8 cellular contexts compared by ENCODE assay signal in genomic region chr9:125758986-125759811, GRCh38. TPM values are rescaled to one million over a fixed set of nuclear protein-coding genes. Genes with fewer than 3 reads are reported as not detected.
DNase-seq lines count a peak whose midpoint lies in the region; ATAC-seq and TF ChIP-seq lines count a peak whose summit lies in the region.

No MANE protein-coding gene starts in this region.

- no peaks in the 10 kb centered on the region for H3K36me3 ChIP-seq in GM23338 (ENCODE audit: insufficient read depth)
- H3K36me3 ChIP-seq in cardiac muscle cell = no peaks in the 10 kb centered on the region
- H3K36me3 ChIP-seq in smooth muscle cell (ENCODE audit: low read depth) = no peaks in the 10 kb centered on the region

- H3K9me3 ChIP-seq in cardiac muscle cell (ENCODE audit: low read depth) (no peaks in the 10 kb centered on the region), smooth muscle cell (replicated peaks; ENCODE audit: low read depth) (no peaks in the 10 kb centered on the region)

- H3K4me3 Mint-ChIP-seq in GM23338 = peak overlapping the region; percentile 61

- H3K27ac ChIP-seq in GM23338 (ENCODE audit: low read depth) (peak overlapping the region; percentile 83), cardiac muscle cell (peak overlapping the region; percentile 80), smooth muscle cell (ENCODE audit: low read depth) (no peak overlapping the region)

- in situ Hi-C loops in SK-MEL-5 (cut with HindIII; ENCODE audit: low pct_unique_long_range_greater_than_20kb, low sequenced_read_pairs) = no loop called here

- WGBS in smooth muscle cell (ENCODE audit: low lambda C conversion rate) = 46% methylated on average over 6 of the region's 6 CpGs

- TF ChIP-seq POLR2A in GM18505 (IDR thresholded peaks at IDR 0.05; ENCODE audit: borderline replicate concordance, extremely low read depth, insufficient read depth, insufficient read length) = no peak

- H3K4me1 Mint-ChIP-seq in GM23338 = peaks cover 87% of the 10 kb centered on the region

- H2AFZ ChIP-seq in GM23338 (no peak overlapping the region), smooth muscle cell (ENCODE audit: low read depth) (no peak overlapping the region)

- no peak for TF ChIP-seq CTCF in AG10803 (conservative IDR thresholded peaks at IDR 0.05; ENCODE audit: low read length)
- no peak; a peak in 1 of 4 replicates for TF ChIP-seq CTCF in GM23338 (conservative IDR thresholded peaks at IDR 0.05; ENCODE audit: low read depth in 2 of 2)
- no peak for TF ChIP-seq CTCF in cardiac muscle cell (IDR thresholded peaks at IDR 0.05; ENCODE audit: low read depth, low read length)
- no peak for TF ChIP-seq CTCF in smooth muscle cell (IDR thresholded peaks at IDR 0.05; ENCODE audit: borderline replicate concordance, insufficient read depth, poor library complexity, severe bottlenecking)

- H3K36me3 Mint-ChIP-seq in GM23338 (ENCODE audit: low read depth) = no peaks in the 10 kb centered on the region

- H4K20me1 ChIP-seq in GM23338 (replicated peaks; ENCODE audit: insufficient read depth) (0 out of 2 replicates have a peak, but pooled peaks cover 3% of the 10 kb centered on the region), smooth muscle cell (ENCODE audit: low read depth) (peaks cover 85% of the 10 kb centered on the region)

- H3K4me2 ChIP-seq in GM23338 = peak overlapping the region; percentile 70
- H3K4me2 ChIP-seq in smooth muscle cell = peak overlapping the region; percentile 37

- H3K27me3 ChIP-seq in GM23338 (ENCODE audit: insufficient read depth) (no peaks in the 10 kb centered on the region), cardiac muscle cell (no peaks in the 10 kb centered on the region), smooth muscle cell (ENCODE audit: low read depth) (no peaks in the 10 kb centered on the region)

- H3K27ac Mint-ChIP-seq in GM23338 = peak overlapping the region; percentile 70

- H3K79me2 ChIP-seq in GM23338 (replicated peaks; ENCODE audit: insufficient read depth) (peaks cover 82% of the 10 kb centered on the region), smooth muscle cell (ENCODE audit: low read depth) (peaks cover 57% of the 10 kb centered on the region)

- H3F3A ChIP-seq in GM23338 (replicated peaks; ENCODE audit: low read depth) (peaks cover 6% of the 10 kb centered on the region; the same call in 1 of the 2 replicates), smooth muscle cell (ENCODE audit: low read depth) (no peaks in the 10 kb centered on the region)

- DNase-seq in AG10803 (ENCODE audit: low read depth) (peak; percentile 43), GM23338 (ENCODE audit: low spot score) (peak; percentile 39), SK-MEL-5 (ENCODE audit: low read depth, low spot score) (peak; percentile 60), cardiac muscle cell (ENCODE audit: low read depth in 1 of 2, low spot score in 1 of 2) (peak in 1 of 2 donors; percentile 32), smooth muscle cell (lab: John Stamatoyannopoulos, UW; ENCODE audit: unreplicated experiment) (no peak)

- H3K4me1 ChIP-seq in GM23338 (ENCODE audit: insufficient read depth) (peaks cover 99% of the 10 kb centered on the region), cardiac muscle cell (ENCODE audit: low read depth) (peaks cover 91% of the 10 kb centered on the region), smooth muscle cell (ENCODE audit: low read depth) (peaks cover 73% of the 10 kb centered on the region)

- no peaks in the 10 kb centered on the region for H3K9me2 ChIP-seq in GM23338 (ENCODE audit: insufficient read depth)

- peak overlapping the region; percentile 38 for H3K4me3 ChIP-seq in AG10803 (ENCODE audit: low read length)
- peak overlapping the region; percentile 30 for H3K4me3 ChIP-seq in GM23338
- H3K4me3 ChIP-seq in cardiac muscle cell = no peak overlapping the region
- no peak overlapping the region for H3K4me3 ChIP-seq in smooth muscle cell

- no peak overlapping the region for H3K9ac ChIP-seq in smooth muscle cell (ENCODE audit: low read depth)

- H3K9me3 Mint-ChIP-seq in GM23338 = no peaks in the 10 kb centered on the region

- ATAC-seq in GM23338 (peak; percentile 77), GM18505 (IDR thresholded peaks at IDR 0.05; ENCODE audit: unreplicated experiment) (no peak), HG03521 (IDR thresholded peaks at IDR 0.05; ENCODE audit: unreplicated experiment) (no peak), GM19395 (IDR thresholded peaks at IDR 0.05; ENCODE audit: unreplicated experiment) (no peak)

- peaks cover 8% of the 10 kb centered on the region for H3K27me3 Mint-ChIP-seq in GM23338 (ENCODE audit: insufficient read depth, low read depth, poor library complexity)

TF ChIP-seq in GM23338, 12 proteins besides CTCF, POLR2A, EP300 and RAD21:
- TF ChIP-seq JUNB (IDR thresholded peaks at IDR 0.05; ENCODE audit: unreplicated experiment) (no peak), POLR2AphosphoS5 (IDR thresholded peaks at IDR 0.05; ENCODE audit: low read depth) (no peak), STAT1 (IDR thresholded peaks at IDR 0.05; ENCODE audit: unreplicated experiment) (no peak)

RNA-seq across cellular contexts. Expression of gene PBX3, which starts 12.0 kb away (rescaled TPM):
- 50.5 and 83.1 TPM in 2 replicates for total RNA-seq in GM23338 (2014; rRNA removed; shearing (Covaris generic))
- polyA plus RNA-seq in GM23338 (2016; fragmentation: Nextera tagmentation; extraction: Ambion mirVana) (24.5 and 28.9 TPM in 2 replicates), cardiac muscle cell (133 and 159 TPM in 2 replicates), smooth muscle cell (15.3 and 16.4 TPM in 2 replicates)
- total RNA-seq in SK-MEL-5 (2014; rRNA removed; shearing (Covaris generic)) = 9.3 and 10.4 TPM in 2 replicates
- polyA plus RNA-seq in SK-MEL-5 (2015; cell fraction: cytosol; rRNA removed) = 13.7 and 27.6 TPM in 2 replicates
- 10.3 and 12.6 TPM in 2 replicates for polyA plus RNA-seq in SK-MEL-5 (2015; cell fraction: nucleus; rRNA removed)
- total RNA-seq in cardiac muscle cell (134 and 293 TPM in 2 replicates), smooth muscle cell (28.7 and 34.6 TPM in 2 replicates)

RNA-seq across cellular contexts. Expression of gene MAPKAP1, which starts 52.2 kb away (rescaled TPM):
- total RNA-seq in GM23338 (2014; rRNA removed; shearing (Covaris generic)) = 95.4 and 98.5 TPM in 2 replicates
- polyA plus RNA-seq in GM23338 (2016; fragmentation: Nextera tagmentation; extraction: Ambion mirVana) (57.5 and 68.4 TPM in 2 replicates), cardiac muscle cell (66.7 TPM in 2 replicates), smooth muscle cell (71.9 and 74.5 TPM in 2 replicates)
- total RNA-seq in SK-MEL-5 (2014; rRNA removed; shearing (Covaris generic)) = 102 and 104 TPM in 2 replicates
- 97.2 and 120 TPM in 2 replicates for polyA plus RNA-seq in SK-MEL-5 (2015; cell fraction: cytosol; rRNA removed)
- 33.4 and 52.9 TPM in 2 replicates for polyA plus RNA-seq in SK-MEL-5 (2015; cell fraction: nucleus; rRNA removed)
- total RNA-seq in cardiac muscle cell (85.6 and 103 TPM in 2 replicates), smooth muscle cell (50.1 and 52.3 TPM in 2 replicates)

Comparison
In these comparisons a context has a peak if more than half of its experiments do, and no peak if none do; other contexts are left out.
1. H3K4me3 ChIP-seq: peak in AG10803 (single experiment) and GM23338 (single experiment); none in cardiac muscle cell (single experiment) and smooth muscle cell (single experiment).